1 cellular context compared by ENCODE assay signal in the genomic region with DNA sequence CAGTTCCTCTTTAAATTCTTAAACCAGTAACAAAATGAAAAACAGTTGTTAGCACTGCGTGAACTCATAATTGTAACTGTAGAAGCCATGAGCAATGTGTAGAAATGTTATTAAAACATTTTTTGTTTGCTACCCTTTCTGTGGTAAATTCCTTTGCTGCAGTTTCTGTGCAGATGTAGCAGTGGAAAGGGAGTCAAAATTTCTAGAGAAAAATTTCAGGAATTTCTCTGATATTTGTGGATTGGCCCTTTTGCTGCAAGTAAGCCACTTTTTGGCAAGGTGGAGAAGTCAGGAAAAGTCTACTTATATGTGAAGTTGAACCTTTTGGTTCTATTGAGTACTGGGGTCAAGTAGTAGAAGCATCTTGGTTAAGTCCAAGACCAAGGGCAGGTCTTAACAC.
TF ChIP-seq lines count a peak whose summit lies in the region.

No MANE protein-coding gene starts in this region.

TF ChIP-seq in IMR-90, 13 proteins besides CTCF, POLR2A, EP300 and RAD21 (continued from another document):
- TF ChIP-seq, protein P1, sequence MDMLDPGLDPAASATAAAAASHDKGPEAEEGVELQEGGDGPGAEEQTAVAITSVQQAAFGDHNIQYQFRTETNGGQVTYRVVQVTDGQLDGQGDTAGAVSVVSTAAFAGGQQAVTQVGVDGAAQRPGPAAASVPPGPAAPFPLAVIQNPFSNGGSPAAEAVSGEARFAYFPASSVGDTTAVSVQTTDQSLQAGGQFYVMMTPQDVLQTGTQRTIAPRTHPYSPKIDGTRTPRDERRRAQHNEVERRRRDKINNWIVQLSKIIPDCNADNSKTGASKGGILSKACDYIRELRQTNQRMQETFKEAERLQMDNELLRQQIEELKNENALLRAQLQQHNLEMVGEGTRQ (IDR thresholded peaks at IDR 0.05; ENCODE audit: low read depth, low read length) = no peak
- TF ChIP-seq BHLHE40 (IDR thresholded peaks at IDR 0.05; ENCODE audit: low read depth, low read length) = no peak
- TF ChIP-seq MXI1 (IDR thresholded peaks at IDR 0.05; ENCODE audit: borderline replicate concordance, low read depth, low read length) = no peak
- TF ChIP-seq FOS (IDR thresholded peaks at IDR 0.05; ENCODE audit: low read depth, low read length) = no peak
- no peak for TF ChIP-seq MAFK (IDR thresholded peaks at IDR 0.05; ENCODE audit: low read depth, low read length)
- no peak for TF ChIP-seq RCOR1 (IDR thresholded peaks at IDR 0.05; ENCODE audit: insufficient replicate concordance, low read length)
- no peak for TF ChIP-seq CHD1 (IDR thresholded peaks at IDR 0.05; ENCODE audit: low read depth, low read length)
- no peak for TF ChIP-seq MAZ (IDR thresholded peaks at IDR 0.05; ENCODE audit: borderline replicate concordance, low read depth, low read length)
- TF ChIP-seq SMC3 (IDR thresholded peaks at IDR 0.05; ENCODE audit: low read depth, low read length) = no peak
- TF ChIP-seq RFX5 (IDR thresholded peaks at IDR 0.05; ENCODE audit: low read depth, low read length) = no peak
- no peak for TF ChIP-seq CEBPB (IDR thresholded peaks at IDR 0.05; ENCODE audit: low read depth, low read length)
